Comparison of ENCODE assay signal across 9 cellular contexts in the genomic region with DNA sequence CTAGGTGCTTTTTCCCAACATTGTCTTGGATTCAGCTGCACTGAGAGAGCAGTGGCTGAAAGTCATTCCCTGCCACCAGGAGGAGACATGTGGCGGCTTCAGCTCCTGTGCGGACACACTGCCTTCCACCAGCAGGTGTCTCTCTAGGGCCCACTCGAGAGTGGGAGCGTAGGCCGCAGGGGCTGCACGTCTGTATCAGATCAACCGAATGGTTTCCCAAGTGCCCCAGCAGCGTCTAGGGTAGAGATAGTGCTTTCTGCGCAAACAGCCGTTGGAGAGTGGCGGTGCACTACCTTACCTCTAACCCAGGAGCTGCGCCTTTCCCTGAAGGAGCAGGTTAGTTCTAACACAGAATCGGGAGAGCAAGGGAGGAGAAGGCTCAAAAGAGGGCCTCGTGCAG. TPM values are rescaled to one million over a fixed set of nuclear protein-coding genes. Genes with fewer than 3 reads are reported as not detected.
DNase-seq lines count a peak whose midpoint lies in the region; ATAC-seq, FAIRE-seq and TF ChIP-seq lines count a peak whose summit lies in the region.
"Had no signal": no experiment of that assay in that cellular context is flagged by ENCODE, and none has a peak within 500 bp of the region (broad histone marks: within the 10 kb centered on the region; RNA-seq: fewer than 3 reads in every experiment).

No MANE protein-coding gene starts in this region.

- no peaks in the 10 kb centered on the region for H3K9me3 ChIP-seq in astrocyte (ENCODE audit: insufficient read depth, low read depth, low read length)

- no peaks in the 10 kb centered on the region for H3K79me2 ChIP-seq in astrocyte (ENCODE audit: insufficient read depth, low read length)

- H3K27ac ChIP-seq in astrocyte (ENCODE audit: low read depth, low read length), result no peak overlapping the region

- no peak overlapping the region for H3K4me2 ChIP-seq in astrocyte (ENCODE audit: low read length)

- H3K4me1 Mint-ChIP-seq in astrocyte (ENCODE audit: low read depth, unreplicated experiment), result no peaks in the 10 kb centered on the region

- H3K27me3 Mint-ChIP-seq in astrocyte (ENCODE audit: low read depth, unreplicated experiment), result peaks cover 20% of the 10 kb centered on the region

- no peaks in the 10 kb centered on the region for H3K9me3 Mint-ChIP-seq in astrocyte (ENCODE audit: unreplicated experiment)

- no peaks in the 10 kb centered on the region for H4K20me1 ChIP-seq in astrocyte (ENCODE audit: insufficient read depth, low read length)

- no peaks in the 10 kb centered on the region for H3K36me3 ChIP-seq in astrocyte (ENCODE audit: insufficient read depth, low read length)

- peak overlapping the region; percentile 26 for H2AFZ ChIP-seq in astrocyte (ENCODE audit: low read depth, low read length)

- no peak overlapping the region for H3K4me3 Mint-ChIP-seq in astrocyte (ENCODE audit: unreplicated experiment)

- H3K4me1 ChIP-seq in astrocyte (ENCODE audit: insufficient read depth, low read length), result no peaks in the 10 kb centered on the region

- FAIRE-seq in astrocyte (lab: Jason Lieb, UNC), result no peak
- FAIRE-seq: TTC549 had no signal

- H3K36me3 Mint-ChIP-seq in astrocyte (ENCODE audit: low read depth, unreplicated experiment), result no peaks in the 10 kb centered on the region

- DNase-seq in Daoy (ENCODE audit: low read depth) (peak; percentile 51), SW480 (ENCODE audit: low spot score) (peak; percentile 53), astrocyte (ENCODE audit: low read depth) (peak; percentile 34), iPS-NIHi7 (ENCODE audit: extremely low spot score) (peak; percentile 87), HPDE6-E6E7 (ENCODE audit: extremely low spot score) (no peak)
- DNase-seq in stimulated activated CD4-positive, alpha-beta T cell treated with anti-CD3 and anti-CD28 coated beads, Interleukin-2, amount 100 ng/mL, for 24 hours, result peak; percentile 52 to 66

- H3K27me3 ChIP-seq in astrocyte (ENCODE audit: insufficient read depth, low read length), result no peaks in the 10 kb centered on the region

- H3K9ac ChIP-seq in astrocyte (ENCODE audit: low read length), result no peak overlapping the region

- ATAC-seq in HG03520 (IDR thresholded peaks at IDR 0.05; ENCODE audit: unreplicated experiment) (peak; percentile 63), HG03175 (IDR thresholded peaks at IDR 0.05; ENCODE audit: unreplicated experiment) (no peak)

- TF ChIP-seq CTCF in astrocyte (IDR thresholded peaks at IDR 0.05; ENCODE audit: insufficient read depth, low read depth, low read length), result peak; percentile 87

- H3K4me3 ChIP-seq in astrocyte (ENCODE audit: insufficient read depth, low read depth, low read length), result no peak overlapping the region

- no peak overlapping the region for H3K27ac Mint-ChIP-seq in astrocyte (ENCODE audit: unreplicated experiment)

RNA-seq across cellular contexts. Expression of a gene that starts 31.7 kb away (rescaled TPM):
- total RNA-seq in Daoy (2014; rRNA removed; shearing (Covaris generic)), result not detected in 2 replicates
- not detected in 2 replicates for total RNA-seq in astrocyte

RNA-seq across cellular contexts. Expression of a gene that starts 53.3 kb away (rescaled TPM):
- 0.40 and 3.4 TPM in 2 replicates for total RNA-seq in Daoy (2014; rRNA removed; shearing (Covaris generic))
- total RNA-seq in astrocyte, result 0.22 and 0.86 TPM in 2 replicates

RNA-seq across cellular contexts. Expression of a gene that starts 54.8 kb away (rescaled TPM):
- total RNA-seq in Daoy (2014; rRNA removed; shearing (Covaris generic)), result 37.2 and 40.0 TPM in 2 replicates
- total RNA-seq in astrocyte, result 70.7 and 75.6 TPM in 2 replicates
